ENCODE assay signal across 9 cellular contexts in the genomic region with DNA sequence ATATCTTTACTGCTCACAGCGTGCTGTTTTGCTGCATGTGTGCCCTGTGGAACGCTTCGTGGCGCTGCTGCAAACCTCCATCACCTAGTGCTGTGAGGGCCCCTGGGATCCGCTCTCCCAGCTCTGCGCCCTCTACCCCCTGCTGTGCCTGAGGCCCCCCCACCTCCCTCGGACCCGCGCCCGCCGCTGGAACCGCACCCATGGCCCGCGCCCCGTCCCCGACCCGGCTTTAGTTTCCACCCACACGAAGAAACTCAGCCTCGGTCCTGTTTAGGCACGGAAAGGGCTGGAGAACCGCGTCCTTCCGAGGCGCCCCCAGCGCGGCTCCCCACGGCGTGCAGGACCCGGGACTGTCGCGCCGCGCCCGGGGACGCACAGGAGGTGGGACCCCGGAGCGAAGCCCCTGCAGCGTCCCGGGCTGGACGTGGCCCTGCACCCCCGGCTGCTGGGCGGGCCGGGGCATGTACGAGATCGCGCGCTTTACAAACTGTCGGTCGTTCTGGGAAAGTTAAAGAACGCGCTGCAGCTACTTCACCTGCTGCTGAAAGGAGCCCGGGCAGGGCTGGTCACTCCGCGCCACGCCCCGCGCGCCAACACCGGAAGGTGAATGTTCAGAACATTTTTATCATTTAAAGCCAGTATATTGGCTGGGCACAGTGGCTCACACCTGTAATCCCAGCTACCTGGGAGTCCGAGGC. TPM values are rescaled to one million over a fixed set of nuclear protein-coding genes. Genes with fewer than 3 reads are reported as not detected.
DNase-seq lines count a peak whose midpoint lies in the region; ATAC-seq, FAIRE-seq and TF ChIP-seq lines count a peak whose summit lies in the region.
"Had no signal": no experiment of that assay in that cellular context is flagged by ENCODE, and none has a peak within 500 bp of the region (broad histone marks: within the 10 kb centered on the region; RNA-seq: fewer than 3 reads in every experiment).

No MANE protein-coding gene starts in this region.

- ATAC-seq in PC-3: peak; percentile 68

- H3K36me3 ChIP-seq in PC-3 (ENCODE audit: low read depth, low read length) (peaks cover 6% of the 10 kb centered on the region), kidney (ENCODE audit: control insufficient read depth in 1 of 2, insufficient read depth in 2 of 2, low read length in 2 of 2) (peaks cover 0 to 3% of the 10 kb centered on the region in 2 donors)

- BruUV-seq in PC-3 (replicated peaks; lab: Mats Ljungman, UMichigan): no TSS peak

- no peaks in the 10 kb centered on the region for H4K20me1 ChIP-seq in PC-3 (ENCODE audit: low read length)

- peak; percentile 6 for DNase-seq in DMS53 treated with DMSO at 0.1 percent for 48 hours (lab: John Stamatoyannopoulos, UW; ENCODE audit: unreplicated experiment)
- peak; percentile 41 for DNase-seq in PC-3
- DNase-seq in foreskin fibroblast: peak; percentile 21 to 66
- DNase-seq in renal cortical epithelial cell (ENCODE audit: low read depth): peak; percentile 2
- no peak for DNase-seq in GDM1 (lab: John Stamatoyannopoulos, UW)
- DNase-seq in activated CD4-positive, alpha-beta T cell treated with anti-CD3 and anti-CD28 coated beads for 1 hour: no peak
- no peak for DNase-seq in DMS79 treated with DMSO at 0.1 percent for 48 hours (lab: John Stamatoyannopoulos, UW)
- DNase-seq in kidney: no peak

- peaks cover 2% of the 10 kb centered on the region for H3F3A ChIP-seq in PC-3 (ENCODE audit: low read length, unreplicated experiment)

- CTCF ChIA-PET in PC-3 (lab: Charles Lee): no interaction called here

- peak overlapping the region; percentile 68 for H3K4me3 ChIP-seq in PC-3 (ENCODE audit: low read length)
- peak overlapping the region; percentile 43 to 45 for H3K4me3 ChIP-seq in foreskin fibroblast (ENCODE audit: low read depth in 1 of 2, low read length in 2 of 2)
- H3K4me3 ChIP-seq in kidney (ENCODE audit: low read length in 2 of 2): peak overlapping the region in 1 of 2 donors; percentile 25

- no peaks in the 10 kb centered on the region for H3K27me3 ChIP-seq in PC-3 (ENCODE audit: low read length)

- H3K9me3 ChIP-seq in PC-3 (ENCODE audit: low read length) (no peaks in the 10 kb centered on the region), kidney (ENCODE audit: control insufficient read depth in 1 of 2, low read length in 2 of 2) (no peaks in the 10 kb centered on the region)

- POLR2A ChIA-PET in PC-3 (lab: Charles Lee; ENCODE audit: unreplicated experiment): no interaction called here

- peak overlapping the region; percentile 87 for H3K4me2 ChIP-seq in PC-3 (ENCODE audit: low read length)

- H3K27ac ChIP-seq in PC-3 (ENCODE audit: low read length) (no peak overlapping the region), kidney (ENCODE audit: low read depth in 2 of 2, low read length in 2 of 2) (no peak overlapping the region)

- intact Hi-C loops in PC-3 (cut with micrococcal nuclease) (no loop called here), kidney (cut with DNase I) (no loop called here)

- TF ChIP-seq CTCF in PC-3 (conservative IDR thresholded peaks at IDR 0.05; ENCODE audit: low read depth, low read length): no peak
- peak; percentile 11 for TF ChIP-seq CTCF in foreskin fibroblast (IDR thresholded peaks at IDR 0.05; ENCODE audit: low read depth, low read length)
- TF ChIP-seq CTCF in kidney (IDR thresholded peaks at IDR 0.05; ENCODE audit: borderline replicate concordance, extremely low read depth, insufficient read depth): no peak

- no peaks in the 10 kb centered on the region for H3K4me1 ChIP-seq in PC-3 (ENCODE audit: insufficient read depth, low read length)
- no peaks in the 10 kb centered on the region for H3K4me1 ChIP-seq in kidney (ENCODE audit: control insufficient read depth in 1 of 2, insufficient read depth in 1 of 2, low read depth in 1 of 2, low read length in 2 of 2)

- FAIRE-seq in kidney (lab: Jason Lieb, UNC): no peak
- FAIRE-seq: TTC549 had no signal

- no peaks in the 10 kb centered on the region for H3K79me2 ChIP-seq in PC-3 (ENCODE audit: low read length)

- H3K9me2 ChIP-seq in PC-3 (replicated peaks; ENCODE audit: low read length): no peaks in the 10 kb centered on the region

- peak overlapping the region; percentile 76 for H2AFZ ChIP-seq in PC-3 (ENCODE audit: low read length)

- no peak overlapping the region for H3K9ac ChIP-seq in PC-3 (ENCODE audit: low read length)
- H3K9ac ChIP-seq in kidney (ENCODE audit: low read length in 2 of 2): no peak overlapping the region

RNA-seq across cellular contexts. Expression of a gene that starts 54.3 kb away (rescaled TPM):
- 36.6 and 41.9 TPM in 2 replicates for total RNA-seq in PC-3 (2014; rRNA removed)
- 20.3 and 26.5 TPM in 2 replicates for total RNA-seq in renal cortical epithelial cell
- 14.1 TPM for total RNA-seq in kidney
- polyA plus RNA-seq in kidney (ENCODE audit: insufficient read depth, low read depth, low replicate concordance): 6.0 TPM

Comparison
In these comparisons a context has a peak if more than half of its experiments do, and no peak if none do; other contexts are left out.
1. DNase-seq: peak in DMS53 treated with DMSO at 0.1 percent for 48 hours (single experiment), PC-3 (single experiment), foreskin fibroblast (2 of 2) and renal cortical epithelial cell (single experiment); none in GDM1 (single experiment), activated CD4-positive, alpha-beta T cell treated with anti-CD3 and anti-CD28 coated beads for 1 hour (single experiment), DMS79 treated with DMSO at 0.1 percent for 48 hours (single experiment) and kidney (single experiment).